In the genomic region with DNA sequence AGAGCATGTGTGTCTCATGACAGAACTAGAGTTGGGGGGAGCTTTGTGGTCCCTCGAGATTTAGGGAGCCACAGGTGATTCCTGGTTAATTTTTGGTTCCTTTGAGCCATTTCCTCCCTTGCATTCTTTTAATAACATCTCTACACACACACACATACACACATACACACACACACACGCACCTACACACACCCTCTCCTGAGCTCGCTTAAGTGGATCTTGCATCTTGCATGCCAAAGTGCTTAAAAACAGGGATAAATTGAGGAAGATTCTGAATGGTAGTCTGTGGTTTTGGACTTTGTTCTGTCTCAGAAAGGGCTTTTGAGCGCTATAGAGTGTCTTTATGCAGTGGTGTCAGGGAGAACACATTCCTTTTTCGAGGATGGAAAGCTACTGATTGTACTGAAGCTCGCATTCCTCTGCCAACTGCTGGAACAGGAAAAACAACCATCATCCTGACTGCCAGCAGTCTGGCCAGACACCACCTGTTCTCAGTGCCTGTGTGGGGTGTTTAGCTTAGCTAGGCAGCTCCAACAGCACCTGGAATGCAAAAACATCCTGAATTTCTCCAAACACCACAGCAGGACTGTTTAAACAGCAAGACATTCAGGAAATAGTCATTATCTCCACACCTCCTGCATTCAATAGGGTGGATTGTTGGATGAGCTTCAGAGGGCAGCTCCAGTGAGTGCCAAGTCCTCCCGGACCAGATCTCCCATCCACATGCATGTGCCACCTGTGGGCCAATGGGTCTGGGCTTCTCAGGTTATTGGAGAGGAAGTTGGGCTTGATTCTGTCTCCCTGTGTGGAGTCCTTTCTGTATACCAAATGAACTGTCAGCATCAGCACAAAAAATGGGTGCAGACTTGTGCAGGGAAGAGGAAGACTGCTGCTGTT, we compare ENCODE assay signal across 15 cellular contexts. TPM values are rescaled to one million over a fixed set of nuclear protein-coding genes. Genes with fewer than 3 reads are reported as not detected.
A peak's percentile ranks its signal among the peaks of the same experiment; 100 is the strongest.
DNase-seq lines count a peak whose midpoint lies in the region; ATAC-seq and TF ChIP-seq lines count a peak whose summit lies in the region.
"Had no signal": no experiment of that assay in that cellular context is flagged by ENCODE, and none has a peak within 500 bp of the region (broad histone marks: within the 10 kb centered on the region; RNA-seq: fewer than 3 reads in every experiment).

No MANE protein-coding gene starts in this region.

- CTCF ChIA-PET in WTC11 (lab: Charles Lee), result interaction anchor here (1.1 to 1.3 kb wide), 3 partner anchors 32 to 94 kb away, joined by 5 to 10 read pairs (median 7); no protein-coding TSS in a partner anchor

- no peak overlapping the region for H2BK120ac ChIP-seq in neuronal stem cell (ENCODE audit: low read depth, low read length)

- peaks cover 26% of the 10 kb centered on the region for H3K36me3 Mint-ChIP-seq in WTC11
- H3K36me3 Mint-ChIP-seq in activated T-helper 2 cell treated with anti-CD3 and anti-CD28 coated beads, Interferon-gamma antibody, Interleukin-2, Interleukin-4, amounts not matched to agents 10 μg/mL and 5 μg/mL and 100 μg/mL, durations not matched to agents 14 hours and 24 hours and 36 hours (ENCODE audit: low read depth), result no peaks in the 10 kb centered on the region

- H3K9me3 ChIP-seq in neuronal stem cell (replicated peaks in 1 of 2; ENCODE audit: control insufficient read depth in 2 of 2, insufficient read depth in 1 of 2, low read depth in 1 of 2, low read length in 2 of 2), result peaks cover 0 to 8% of the 10 kb centered on the region in 2 donors

- peaks cover 0 to 2% (median 0%) of the 10 kb centered on the region in 3 experiments for H3K27me3 ChIP-seq in neuronal stem cell (ENCODE audit: control insufficient read depth in 3 of 3, insufficient read depth in 3 of 3, low read depth in 1 of 3, low read length in 3 of 3)
- H3K27me3 ChIP-seq: heart left ventricle had no signal

- WGBS in neuronal stem cell (ENCODE audit: extremely low coverage in 2 of 2, insufficient read length in 2 of 2, insufficient replicate concordance in 1 of 2), 2 donors, result 100% methylated on average over 1 of the region's 7 CpGs; no CpG with 5 or more reads in 1 of the 2 donors

- H3K27me3 Mint-ChIP-seq in WTC11 (ENCODE audit: low read depth), result peaks cover 4% of the 10 kb centered on the region; the same call in 1 of the 2 replicates
- H3K27me3 Mint-ChIP-seq in activated T-helper 2 cell treated with anti-CD3 and anti-CD28 coated beads, Interferon-gamma antibody, Interleukin-2, Interleukin-4, amounts not matched to agents 10 μg/mL and 5 μg/mL and 100 μg/mL, durations not matched to agents 14 hours and 24 hours and 36 hours (ENCODE audit: low read depth), result peaks cover 2% of the 10 kb centered on the region
- H3K27me3 Mint-ChIP-seq: naive B cell had no signal

- no peak overlapping the region for H2AFZ ChIP-seq in neuronal stem cell (ENCODE audit: low read length)

- H3K79me1 ChIP-seq in neuronal stem cell (ENCODE audit: low read depth, low read length), result no peaks in the 10 kb centered on the region

- H3K4me1 ChIP-seq in neuronal stem cell (ENCODE audit: control insufficient read depth in 2 of 2, insufficient read depth in 1 of 2, low read depth in 1 of 2, low read length in 2 of 2), result peaks cover 0 to 4% of the 10 kb centered on the region in 2 donors

- no peak overlapping the region for H4K91ac ChIP-seq in neuronal stem cell (ENCODE audit: low read depth, low read length, poor library complexity)

- peaks cover 15% of the 10 kb centered on the region for H3K4me1 Mint-ChIP-seq in WTC11
- no peaks in the 10 kb centered on the region for H3K4me1 Mint-ChIP-seq in activated T-helper 2 cell treated with anti-CD3 and anti-CD28 coated beads, Interferon-gamma antibody, Interleukin-2, Interleukin-4, amounts not matched to agents 10 μg/mL and 5 μg/mL and 100 μg/mL, durations not matched to agents 14 hours and 24 hours and 36 hours (ENCODE audit: low read depth)
- H3K4me1 Mint-ChIP-seq: central memory CD8-positive, alpha-beta T cell; naive B cell had no signal

- no peak overlapping the region for H3K18ac ChIP-seq in neuronal stem cell (ENCODE audit: low read length)

- TF ChIP-seq CTCF in WTC11 (IDR thresholded peaks at IDR 0.05), result no peak

- no peak overlapping the region for H3K4me2 ChIP-seq in neuronal stem cell (ENCODE audit: insufficient read depth, low read length, poor library complexity, severe bottlenecking)

- no peak overlapping the region for H2AK5ac ChIP-seq in neuronal stem cell (ENCODE audit: low read depth, low read length)

- no peak overlapping the region for H3K14ac ChIP-seq in neuronal stem cell (ENCODE audit: low read length)

- no peak overlapping the region for H3K23ac ChIP-seq in neuronal stem cell (ENCODE audit: low read depth, low read length, poor library complexity)

- peak; percentile 92 for ATAC-seq in WTC11

- no peak overlapping the region for H3K4me3 Mint-ChIP-seq in WTC11
- no peak overlapping the region for H3K4me3 Mint-ChIP-seq in activated T-helper 2 cell treated with anti-CD3 and anti-CD28 coated beads, Interferon-gamma antibody, Interleukin-2, Interleukin-4, amounts not matched to agents 10 μg/mL and 5 μg/mL and 100 μg/mL, durations not matched to agents 14 hours and 24 hours and 36 hours (ENCODE audit: low read depth)
- H3K4me3 Mint-ChIP-seq: central memory CD8-positive, alpha-beta T cell; naive B cell had no signal

- no peak overlapping the region for H3K4me3 ChIP-seq in neuronal stem cell (ENCODE audit: low read length in 2 of 2)
- H3K4me3 ChIP-seq: heart left ventricle had no signal

- H3K9me3 Mint-ChIP-seq in WTC11, result peaks cover 36% of the 10 kb centered on the region
- H3K9me3 Mint-ChIP-seq in activated T-helper 2 cell treated with anti-CD3 and anti-CD28 coated beads, Interferon-gamma antibody, Interleukin-2, Interleukin-4, amounts not matched to agents 10 μg/mL and 5 μg/mL and 100 μg/mL, durations not matched to agents 14 hours and 24 hours and 36 hours, result peaks cover under 1% of the 10 kb centered on the region

- POLR2A ChIA-PET in WTC11 (lab: Charles Lee), result no interaction called here

- H2BK5ac ChIP-seq in neuronal stem cell (ENCODE audit: low read length), result no peak overlapping the region

- peak overlapping the region; percentile 25 for H3K27ac Mint-ChIP-seq in WTC11
- no peak overlapping the region for H3K27ac Mint-ChIP-seq in activated T-helper 2 cell treated with anti-CD3 and anti-CD28 coated beads, Interferon-gamma antibody, Interleukin-2, Interleukin-4, amounts not matched to agents 10 μg/mL and 5 μg/mL and 100 μg/mL, durations not matched to agents 14 hours and 24 hours and 36 hours

- no peak overlapping the region for H2BK15ac ChIP-seq in neuronal stem cell (ENCODE audit: low read length)

- no peak overlapping the region for H4K8ac ChIP-seq in neuronal stem cell (ENCODE audit: low read depth, low read length)

- no peak overlapping the region for H2BK12ac ChIP-seq in neuronal stem cell (ENCODE audit: low read length)

- H3K36me3 ChIP-seq in neuronal stem cell (replicated peaks in 1 of 2; ENCODE audit: control insufficient read depth in 2 of 2, insufficient read depth in 2 of 2, low read length in 2 of 2), result no peaks in the 10 kb centered on the region
- H3K36me3 ChIP-seq: heart left ventricle had no signal

- intact Hi-C loops in activated T-helper 2 cell treated with anti-CD3 and anti-CD28 coated beads, Interferon-gamma antibody, Interleukin-2, Interleukin-4, amounts not matched to agents 10 μg/mL and 5 μg/mL and 100 μg/mL, durations not matched to agents 14 hours and 24 hours and 36 hours (cut with micrococcal nuclease), result no loop called here

- H3K9ac ChIP-seq in neuronal stem cell (ENCODE audit: low read depth, low read length, poor library complexity), result no peak overlapping the region

- no peak overlapping the region for H3K27ac ChIP-seq in neuronal stem cell (replicated peaks; ENCODE audit: low read length)
- H3K27ac ChIP-seq: 22Rv1, heart left ventricle had no signal

- in situ Hi-C loops in KBM-7 (cut with MboI; ENCODE audit: low pct_unique_long_range_greater_than_20kb, low sequenced_read_pairs), result no loop called here

- no peak overlapping the region for H3K4ac ChIP-seq in neuronal stem cell (ENCODE audit: low read length)

- DNase-seq in DMS 273 (lab: John Stamatoyannopoulos, UW; ENCODE audit: unreplicated experiment), result peak; percentile 40
- DNase-seq in DMS 273 treated with DMSO at 0.1 percent for 48 hours (lab: John Stamatoyannopoulos, UW), result no peak
- peak; percentile 24 for DNase-seq in WTC11 (ENCODE audit: low spot score)
- peak; percentile 43 for DNase-seq in inferior parietal cortex (ENCODE audit: extremely low spot score)
- DNase-seq in superior temporal gyrus (ENCODE audit: extremely low spot score), result peak; percentile 63
- DNase-seq in neuronal stem cell (ENCODE audit: low spot score), result no peak
- DNase-seq in activated T-helper 2 cell treated with anti-CD3 and anti-CD28 coated beads, Interferon-gamma antibody, Interleukin-2, Interleukin-4, amounts not matched to agents 10 μg/mL and 5 μg/mL and 100 μg/mL, durations not matched to agents 14 hours and 24 hours and 36 hours (ENCODE audit: low spot score), result no peak
- no peak for DNase-seq in KBM-7
- DNase-seq: activated CD8-positive, alpha-beta memory T cell treated with anti-CD3 and anti-CD28 coated beads, Interleukin-2, amount 50 U/mL, for 4 hours; heart left ventricle; naive B cell; NCI-H226; stimulated activated CD4-positive, alpha-beta T cell treated with anti-CD3 and anti-CD28 coated beads, Interleukin-1b, Interleukin-23, amount 100 ng/mL, for 48 hours had no signal

TF ChIP-seq in WTC11, 78 proteins besides CTCF, POLR2A, EP300 and RAD21 (continues in another document):
- TF ChIP-seq PRRX2 (CRISPR knock-in tag; IDR thresholded peaks at IDR 0.05) (no peak), RORB (CRISPR knock-in tag; IDR thresholded peaks at IDR 0.05) (no peak)
- TF ChIP-seq, protein P1, sequence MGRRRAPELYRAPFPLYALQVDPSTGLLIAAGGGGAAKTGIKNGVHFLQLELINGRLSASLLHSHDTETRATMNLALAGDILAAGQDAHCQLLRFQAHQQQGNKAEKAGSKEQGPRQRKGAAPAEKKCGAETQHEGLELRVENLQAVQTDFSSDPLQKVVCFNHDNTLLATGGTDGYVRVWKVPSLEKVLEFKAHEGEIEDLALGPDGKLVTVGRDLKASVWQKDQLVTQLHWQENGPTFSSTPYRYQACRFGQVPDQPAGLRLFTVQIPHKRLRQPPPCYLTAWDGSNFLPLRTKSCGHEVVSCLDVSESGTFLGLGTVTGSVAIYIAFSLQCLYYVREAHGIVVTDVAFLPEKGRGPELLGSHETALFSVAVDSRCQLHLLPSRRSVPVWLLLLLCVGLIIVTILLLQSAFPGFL (CRISPR knock-in tag; IDR thresholded peaks at IDR 0.05; ENCODE audit: borderline replicate concordance), result no peak

RNA-seq across cellular contexts. Expression of a gene that starts 21.9 kb away (rescaled TPM):
- total RNA-seq in WTC11 (2021), result 1.0 to 1.5 TPM (median 1.4 TPM) in 3 replicates
- 3.3 TPM for polyA plus RNA-seq in neuronal stem cell (2013, experiment 1 of 2)
- polyA plus RNA-seq in neuronal stem cell (2013, experiment 2 of 2), result 3.1 TPM
- total RNA-seq in activated T-helper 2 cell treated with anti-CD3 and anti-CD28 coated beads, Interferon-gamma antibody, Interleukin-2, Interleukin-4, amounts not matched to agents 10 μg/mL and 5 μg/mL and 100 μg/mL, durations not matched to agents 14 hours and 24 hours and 36 hours, result not detected in 2 replicates

Comparison
In these comparisons a context has a peak if more than half of its experiments do, and no peak if none do; other contexts are left out.
1. DNase-seq: peak in DMS 273 (single experiment), WTC11 (single experiment), inferior parietal cortex (single experiment) and superior temporal gyrus (single experiment); none in DMS 273 treated with DMSO at 0.1 percent for 48 hours (single experiment), neuronal stem cell (single experiment), activated T-helper 2 cell treated with anti-CD3 and anti-CD28 coated beads, Interferon-gamma antibody, Interleukin-2, Interleukin-4, amounts not matched to agents 10 μg/mL and 5 μg/mL and 100 μg/mL, durations not matched to agents 14 hours and 24 hours and 36 hours (single experiment) and KBM-7 (single experiment).